In genomic region chr17:50989149-50989548, GRCh38 we compare ENCODE assay signal across 21 cellular contexts.
"Had no signal": no experiment of that assay in that cellular context is flagged by ENCODE, and none has a peak within 500 bp of the region (broad histone marks: within the 10 kb centered on the region; RNA-seq: fewer than 3 reads in every experiment).

No MANE protein-coding gene starts in this region.

- H2AFZ ChIP-seq: hepatocyte had no signal

- H3K4me2 ChIP-seq: hepatocyte had no signal

- H3K4me1 ChIP-seq: colonic mucosa, esophagus muscularis mucosa, foreskin keratinocyte, gastroesophageal sphincter, heart left ventricle, left lung, lower lobe of right lung had no signal

- H3K27me3 ChIP-seq: colonic mucosa, esophagus muscularis mucosa, foreskin keratinocyte, gastroesophageal sphincter, heart left ventricle, hepatocyte, left lung had no signal

- H3K9me3 ChIP-seq: colonic mucosa, esophagus muscularis mucosa, gastroesophageal sphincter, heart left ventricle, left lung, lower lobe of right lung, mucosa of descending colon had no signal

- H3K4me3 ChIP-seq: colonic mucosa, esophagus muscularis mucosa, gastroesophageal sphincter, heart left ventricle, hepatocyte, left lung, lower lobe of right lung, mucosa of descending colon had no signal

- H3K79me2 ChIP-seq: hepatocyte had no signal

- FAIRE-seq: endothelial cell of umbilical vein, frontal cortex, islet of Langerhans, keratinocyte had no signal

- DNase-seq: colonic mucosa; cortex of kidney; effector CD4-positive, alpha-beta T cell; effector memory CD4-positive, alpha-beta T cell; foreskin keratinocyte; heart left ventricle; hypothalamus; left cardiac atrium; left lung; left ventricle myocardium superior; lower lobe of right lung; mesenchymal stem cell; mucosa of descending colon; naive B cell had no signal

- H3K27ac ChIP-seq: colonic mucosa, esophagus muscularis mucosa, foreskin keratinocyte, gastroesophageal sphincter, heart left ventricle, hepatocyte, left lung, lower lobe of right lung had no signal

- ATAC-seq: foreskin keratinocyte, gastroesophageal sphincter, heart left ventricle, left cardiac atrium, left lung, left ventricle myocardium superior, lower lobe of right lung, mucosa of descending colon had no signal
